Comparison of ENCODE assay signal across 2 cellular contexts in genomic region chr3:120642368-120642948, GRCh38.
TF ChIP-seq lines count a peak whose summit lies in the region.

No MANE protein-coding gene starts in this region.

TF ChIP-seq in IMR-90, 13 proteins besides CTCF, POLR2A, EP300 and RAD21 (continued from another document):
- TF ChIP-seq RCOR1 (IDR thresholded peaks at IDR 0.05; ENCODE audit: insufficient replicate concordance, low read length): no peak
- TF ChIP-seq CHD1 (IDR thresholded peaks at IDR 0.05; ENCODE audit: low read depth, low read length): no peak
- TF ChIP-seq MAFK (IDR thresholded peaks at IDR 0.05; ENCODE audit: low read depth, low read length): peak; percentile 69
- TF ChIP-seq NFE2L2 (IDR thresholded peaks at IDR 0.05; ENCODE audit: low read depth, low read length): peak; percentile 98
- no peak for TF ChIP-seq SMC3 (IDR thresholded peaks at IDR 0.05; ENCODE audit: low read depth, low read length)
- no peak for TF ChIP-seq MXI1 (IDR thresholded peaks at IDR 0.05; ENCODE audit: borderline replicate concordance, low read depth, low read length)
- no peak; the same call in 1 of the 2 replicates for TF ChIP-seq USF2 (IDR thresholded peaks at IDR 0.05; ENCODE audit: low read depth, low read length)

TF ChIP-seq in SK-N-SH treated with all-trans-retinoic acid at 6 μM for 48 hours, 23 proteins besides CTCF, POLR2A, EP300 and RAD21 (continued from another document):
- TF ChIP-seq TSHZ2 (CRISPR knock-in tag; IDR thresholded peaks at IDR 0.05) (no peak), ZNF70 (CRISPR knock-in tag; IDR thresholded peaks at IDR 0.05) (no peak), ZC3H10 (CRISPR knock-in tag; IDR thresholded peaks at IDR 0.05) (no peak), TOX (CRISPR knock-in tag; IDR thresholded peaks at IDR 0.05; ENCODE audit: borderline replicate concordance) (no peak), ZFP30 (CRISPR knock-in tag; IDR thresholded peaks at IDR 0.05) (no peak), RARB (CRISPR knock-in tag; IDR thresholded peaks at IDR 0.05) (no peak), ZNF8 (CRISPR knock-in tag; IDR thresholded peaks at IDR 0.05) (no peak)
